1 cellular context compared by ENCODE assay signal in the genomic region with DNA sequence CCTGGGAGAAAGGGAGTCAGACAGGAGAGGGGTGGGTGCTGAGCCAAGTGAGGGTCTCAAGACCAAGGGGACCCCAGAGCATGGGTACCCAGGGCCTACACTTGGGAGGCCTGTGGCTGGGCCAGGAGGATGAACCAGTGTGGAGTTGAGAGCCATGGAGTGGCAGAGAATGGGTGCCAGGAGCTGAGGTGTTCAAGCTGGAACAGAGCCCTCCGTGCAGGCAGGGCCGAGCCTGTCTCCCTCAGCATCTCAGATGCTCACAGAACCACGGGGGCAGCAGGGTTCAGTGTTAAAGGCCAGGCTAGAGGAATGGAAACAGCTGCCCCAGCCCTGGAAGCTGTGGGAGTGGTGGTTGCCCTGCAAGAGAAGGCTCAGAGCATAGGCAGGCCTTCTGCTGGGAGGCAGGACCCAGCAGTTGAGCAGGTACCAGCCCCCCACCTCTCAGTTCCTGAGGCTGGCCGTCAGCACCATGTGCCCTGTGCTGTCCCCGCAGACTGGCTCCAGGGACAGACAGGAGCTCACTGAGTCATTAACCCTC.
A peak's percentile ranks its signal among the peaks of the same experiment; 100 is the strongest.
TF ChIP-seq lines count a peak whose summit lies in the region.

No MANE protein-coding gene starts in this region.

TF ChIP-seq in K562, 482 proteins besides CTCF, POLR2A, EP300 and RAD21:
- TF ChIP-seq CEBPG (CRISPR knock-in tag; IDR thresholded peaks at IDR 0.05) (no peak), CEBPG (tag; conservative IDR thresholded peaks at IDR 0.05 in 1 of 2, IDR thresholded peaks at IDR 0.05 in 1 of 2) (no peak), MYNN (IDR thresholded peaks at IDR 0.05) (no peak), MYNN (CRISPR knock-in tag; IDR thresholded peaks at IDR 0.05) (peak; percentile 56; the same call in 1 of the 2 replicates), ZKSCAN1 (IDR thresholded peaks at IDR 0.05; ENCODE audit: low read depth, low read length) (0 out of 2 replicates have a peak, but pooled peaks have one; percentile 5), PBX2 (CRISPR knock-in tag; IDR thresholded peaks at IDR 0.05; ENCODE audit: low read depth) (peak; percentile 5; the same call in 1 of the 2 replicates), PBX2 (tag; conservative IDR thresholded peaks at IDR 0.05; ENCODE audit: low read depth) (no peak), RBBP5 (IDR thresholded peaks at IDR 0.05; ENCODE audit: borderline replicate concordance, insufficient read depth, low read length, poor library complexity, severe bottlenecking) (no peak), CBFA2T2 (conservative IDR thresholded peaks at IDR 0.05) (no peak), BMI1 (IDR thresholded peaks at IDR 0.05; ENCODE audit: low read length) (no peak), RBM15 (IDR thresholded peaks at IDR 0.05; ENCODE audit: insufficient read depth, low read length) (no peak), AFF4 (CRISPR knock-in tag; IDR thresholded peaks at IDR 0.05) (no peak), RAD51 (IDR thresholded peaks at IDR 0.05; ENCODE audit: borderline replicate concordance, low read depth) (no peak), SRF (CRISPR knock-in tag; IDR thresholded peaks at IDR 0.05) (no peak), KDM4B (IDR thresholded peaks at IDR 0.05; ENCODE audit: borderline replicate concordance in 2 of 2, low read depth in 1 of 2) (peak in 1 of 2 experiments; percentile 16; a peak in 1 of 4 replicates), ATF1 (CRISPR knock-in tag; IDR thresholded peaks at IDR 0.05) (peak; percentile 26; the same call in 1 of the 2 replicates), ATF1 (tag; IDR thresholded peaks at IDR 0.05) (no peak), TBL1XR1 (IDR thresholded peaks at IDR 0.05; ENCODE audit: low read length in 2 of 2) (0 out of 4 replicates have a peak, but pooled peaks of 1 of the 2 experiments have one; percentile 12), MAFK (IDR thresholded peaks at IDR 0.05; ENCODE audit: low read length) (0 out of 2 replicates have a peak, but pooled peaks have one; percentile 38), SIX5 (IDR thresholded peaks at IDR 0.05; ENCODE audit: borderline replicate concordance in 1 of 2, insufficient read depth in 1 of 2, low read depth in 1 of 2, low read length in 2 of 2) (0 out of 4 replicates have a peak, but pooled peaks of 1 of the 2 experiments have one; percentile 3), MCM3 (IDR thresholded peaks at IDR 0.05) (0 out of 2 replicates have a peak, but pooled peaks have one; percentile 63), ZNF143 (CRISPR knock-in tag; IDR thresholded peaks at IDR 0.05) (no peak), E2F1 (CRISPR knock-in tag; IDR thresholded peaks at IDR 0.05) (no peak), E2F8 (IDR thresholded peaks at IDR 0.05; ENCODE audit: low read depth, partially characterized antibody) (no peak), POU5F1 (IDR thresholded peaks at IDR 0.05; ENCODE audit: borderline replicate concordance, low read depth, low read length, partially characterized antibody) (peak; percentile 19), SNRNP70 (optimal IDR thresholded peaks at IDR 0.05; ENCODE audit: low read depth, low read length) (no peak)
- TF ChIP-seq, protein P1, sequence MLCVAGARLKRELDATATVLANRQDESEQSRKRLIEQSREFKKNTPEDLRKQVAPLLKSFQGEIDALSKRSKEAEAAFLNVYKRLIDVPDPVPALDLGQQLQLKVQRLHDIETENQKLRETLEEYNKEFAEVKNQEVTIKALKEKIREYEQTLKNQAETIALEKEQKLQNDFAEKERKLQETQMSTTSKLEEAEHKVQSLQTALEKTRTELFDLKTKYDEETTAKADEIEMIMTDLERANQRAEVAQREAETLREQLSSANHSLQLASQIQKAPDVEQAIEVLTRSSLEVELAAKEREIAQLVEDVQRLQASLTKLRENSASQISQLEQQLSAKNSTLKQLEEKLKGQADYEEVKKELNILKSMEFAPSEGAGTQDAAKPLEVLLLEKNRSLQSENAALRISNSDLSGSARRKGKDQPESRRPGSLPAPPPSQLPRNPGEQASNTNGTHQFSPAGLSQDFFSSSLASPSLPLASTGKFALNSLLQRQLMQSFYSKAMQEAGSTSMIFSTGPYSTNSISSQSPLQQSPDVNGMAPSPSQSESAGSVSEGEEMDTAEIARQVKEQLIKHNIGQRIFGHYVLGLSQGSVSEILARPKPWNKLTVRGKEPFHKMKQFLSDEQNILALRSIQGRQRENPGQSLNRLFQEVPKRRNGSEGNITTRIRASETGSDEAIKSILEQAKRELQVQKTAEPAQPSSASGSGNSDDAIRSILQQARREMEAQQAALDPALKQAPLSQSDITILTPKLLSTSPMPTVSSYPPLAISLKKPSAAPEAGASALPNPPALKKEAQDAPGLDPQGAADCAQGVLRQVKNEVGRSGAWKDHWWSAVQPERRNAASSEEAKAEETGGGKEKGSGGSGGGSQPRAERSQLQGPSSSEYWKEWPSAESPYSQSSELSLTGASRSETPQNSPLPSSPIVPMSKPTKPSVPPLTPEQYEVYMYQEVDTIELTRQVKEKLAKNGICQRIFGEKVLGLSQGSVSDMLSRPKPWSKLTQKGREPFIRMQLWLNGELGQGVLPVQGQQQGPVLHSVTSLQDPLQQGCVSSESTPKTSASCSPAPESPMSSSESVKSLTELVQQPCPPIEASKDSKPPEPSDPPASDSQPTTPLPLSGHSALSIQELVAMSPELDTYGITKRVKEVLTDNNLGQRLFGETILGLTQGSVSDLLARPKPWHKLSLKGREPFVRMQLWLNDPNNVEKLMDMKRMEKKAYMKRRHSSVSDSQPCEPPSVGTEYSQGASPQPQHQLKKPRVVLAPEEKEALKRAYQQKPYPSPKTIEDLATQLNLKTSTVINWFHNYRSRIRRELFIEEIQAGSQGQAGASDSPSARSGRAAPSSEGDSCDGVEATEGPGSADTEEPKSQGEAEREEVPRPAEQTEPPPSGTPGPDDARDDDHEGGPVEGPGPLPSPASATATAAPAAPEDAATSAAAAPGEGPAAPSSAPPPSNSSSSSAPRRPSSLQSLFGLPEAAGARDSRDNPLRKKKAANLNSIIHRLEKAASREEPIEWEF (CRISPR knock-in tag; IDR thresholded peaks at IDR 0.05), result no peak
- TF ChIP-seq, protein P2, sequence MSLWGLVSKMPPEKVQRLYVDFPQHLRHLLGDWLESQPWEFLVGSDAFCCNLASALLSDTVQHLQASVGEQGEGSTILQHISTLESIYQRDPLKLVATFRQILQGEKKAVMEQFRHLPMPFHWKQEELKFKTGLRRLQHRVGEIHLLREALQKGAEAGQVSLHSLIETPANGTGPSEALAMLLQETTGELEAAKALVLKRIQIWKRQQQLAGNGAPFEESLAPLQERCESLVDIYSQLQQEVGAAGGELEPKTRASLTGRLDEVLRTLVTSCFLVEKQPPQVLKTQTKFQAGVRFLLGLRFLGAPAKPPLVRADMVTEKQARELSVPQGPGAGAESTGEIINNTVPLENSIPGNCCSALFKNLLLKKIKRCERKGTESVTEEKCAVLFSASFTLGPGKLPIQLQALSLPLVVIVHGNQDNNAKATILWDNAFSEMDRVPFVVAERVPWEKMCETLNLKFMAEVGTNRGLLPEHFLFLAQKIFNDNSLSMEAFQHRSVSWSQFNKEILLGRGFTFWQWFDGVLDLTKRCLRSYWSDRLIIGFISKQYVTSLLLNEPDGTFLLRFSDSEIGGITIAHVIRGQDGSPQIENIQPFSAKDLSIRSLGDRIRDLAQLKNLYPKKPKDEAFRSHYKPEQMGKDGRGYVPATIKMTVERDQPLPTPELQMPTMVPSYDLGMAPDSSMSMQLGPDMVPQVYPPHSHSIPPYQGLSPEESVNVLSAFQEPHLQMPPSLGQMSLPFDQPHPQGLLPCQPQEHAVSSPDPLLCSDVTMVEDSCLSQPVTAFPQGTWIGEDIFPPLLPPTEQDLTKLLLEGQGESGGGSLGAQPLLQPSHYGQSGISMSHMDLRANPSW (CRISPR knock-in tag; IDR thresholded peaks at IDR 0.05), result 0 out of 2 replicates have a peak, but pooled peaks have one; percentile 1
- TF ChIP-seq, protein P3, sequence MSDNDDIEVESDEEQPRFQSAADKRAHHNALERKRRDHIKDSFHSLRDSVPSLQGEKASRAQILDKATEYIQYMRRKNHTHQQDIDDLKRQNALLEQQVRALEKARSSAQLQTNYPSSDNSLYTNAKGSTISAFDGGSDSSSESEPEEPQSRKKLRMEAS (CRISPR knock-in tag; IDR thresholded peaks at IDR 0.05), result no peak
TF ChIP-seq in K562: peak in this region for 11.
